ENCODE assay signal across 15 cellular contexts in the genomic region with DNA sequence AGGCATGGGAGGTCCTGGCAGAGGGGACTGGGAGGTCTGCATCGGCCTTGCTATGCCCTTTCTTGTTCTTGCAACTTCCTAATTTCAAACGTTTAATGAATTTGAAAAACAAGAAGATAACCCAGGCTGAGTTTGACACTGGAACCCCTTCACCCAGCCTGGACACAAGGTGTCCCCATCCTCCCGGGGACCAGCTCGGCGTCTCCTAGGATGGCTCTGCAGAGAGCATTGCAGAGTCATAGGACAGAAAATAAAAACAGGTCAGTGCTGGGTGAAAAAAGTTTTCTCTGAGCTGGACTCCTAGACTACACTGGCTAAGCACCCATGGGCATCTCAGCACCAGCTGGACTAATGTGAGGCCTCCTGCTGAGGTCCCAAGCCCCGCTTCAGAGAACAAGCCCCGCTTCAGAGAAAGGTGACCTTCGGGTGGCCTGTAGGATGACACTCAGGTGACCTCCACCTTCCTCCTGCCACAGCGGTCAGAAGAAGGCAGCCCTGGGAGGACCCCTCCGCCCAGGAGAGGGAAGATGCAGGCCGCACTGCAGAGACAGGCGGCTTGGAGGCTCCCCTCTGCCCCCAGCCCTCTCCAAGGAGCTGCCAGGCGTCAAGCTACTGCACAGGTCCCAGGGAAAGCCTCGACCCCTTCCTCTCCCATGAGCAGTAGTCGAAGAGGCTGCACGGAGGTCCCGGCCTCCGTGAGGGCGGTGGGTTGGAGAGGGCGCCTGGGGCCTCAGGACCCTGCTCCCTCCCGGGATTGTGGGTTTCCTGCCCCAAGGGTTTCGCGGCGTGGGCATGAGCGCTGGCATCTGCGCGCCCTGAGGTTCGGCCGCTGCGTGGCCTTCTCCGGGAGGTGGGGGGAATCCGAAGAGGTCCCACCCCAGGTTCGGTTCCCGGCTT. TPM values are rescaled to one million over a fixed set of nuclear protein-coding genes. Genes with fewer than 3 reads are reported as not detected.
DNase-seq lines count a peak whose midpoint lies in the region; ATAC-seq, FAIRE-seq and TF ChIP-seq lines count a peak whose summit lies in the region.
"Had no signal": no experiment of that assay in that cellular context is flagged by ENCODE, and none has a peak within 500 bp of the region (broad histone marks: within the 10 kb centered on the region; RNA-seq: fewer than 3 reads in every experiment).

No MANE protein-coding gene starts in this region.

- no peaks in the 10 kb centered on the region for H3K9me3 Mint-ChIP-seq in activated T-cell treated with anti-CD3 and anti-CD28 coated beads, Interleukin-2, amount 50 U/mL, for 4 hours

- no peak overlapping the region for H3K27ac ChIP-seq in hepatocyte
- H3K27ac ChIP-seq: BLaER1, heart right ventricle had no signal

- ATAC-seq in activated T-cell treated with anti-CD3 and anti-CD28 coated beads, Interleukin-2, amount 50 U/mL, for 4 hours, result no peak

- H3K27me3 ChIP-seq in hepatocyte, result peaks cover 86% of the 10 kb centered on the region

- H4K20me1 ChIP-seq in hepatocyte (ENCODE audit: insufficient read depth, poor library complexity, severe bottlenecking), result no peaks in the 10 kb centered on the region

- H3K9me2 ChIP-seq in hepatocyte (replicated peaks; ENCODE audit: insufficient read depth), result no peaks in the 10 kb centered on the region

- H3K9me3 ChIP-seq in hepatocyte (ENCODE audit: low read depth), result no peaks in the 10 kb centered on the region
- H3K9me3 ChIP-seq: BLaER1, heart right ventricle had no signal

- H3K36me3 Mint-ChIP-seq in activated T-cell treated with anti-CD3 and anti-CD28 coated beads, Interleukin-2, amount 50 U/mL, for 4 hours (ENCODE audit: insufficient read depth), result no peaks in the 10 kb centered on the region

- H2AFZ ChIP-seq in hepatocyte, result no peak overlapping the region

- peaks cover 75% of the 10 kb centered on the region for H3K27me3 Mint-ChIP-seq in activated T-cell treated with anti-CD3 and anti-CD28 coated beads, Interleukin-2, amount 50 U/mL, for 4 hours (ENCODE audit: low read depth)

- TF ChIP-seq POLR2A in GM12891 (IDR thresholded peaks at IDR 0.05; ENCODE audit: low read depth, low read length), result no peak

- peak; percentile 79 for DNase-seq in 8988T
- DNase-seq in GM12865 (ENCODE audit: low read depth), result peak; percentile 21
- peak; percentile 23 for DNase-seq in RPMI7951 (ENCODE audit: low read depth)
- no peak for DNase-seq in hepatocyte (ENCODE audit: low spot score)
- DNase-seq in activated T-cell treated with anti-CD3 and anti-CD28 coated beads, Interleukin-2, amount 50 U/mL, for 4 hours, result no peak
- DNase-seq in NCI-H526 treated with DMSO at 0.1 percent for 48 hours (lab: John Stamatoyannopoulos, UW), result no peak
- DNase-seq in GM12891 (ENCODE audit: insufficient read length, low spot score), result no peak
- no peak for DNase-seq in KG1 (lab: John Stamatoyannopoulos, UW)
- DNase-seq: effector memory CD4-positive, alpha-beta T cell; GOT3; heart right ventricle; Kasumi-1; mesenchymal stem cell had no signal

- no peak overlapping the region for H3K4me3 Mint-ChIP-seq in activated T-cell treated with anti-CD3 and anti-CD28 coated beads, Interleukin-2, amount 50 U/mL, for 4 hours

- H3K36me3 ChIP-seq in hepatocyte (replicated peaks; ENCODE audit: insufficient read depth, low read depth), result no peaks in the 10 kb centered on the region
- H3K36me3 ChIP-seq: BLaER1, heart right ventricle had no signal

- H3K4me1 Mint-ChIP-seq in activated T-cell treated with anti-CD3 and anti-CD28 coated beads, Interleukin-2, amount 50 U/mL, for 4 hours (ENCODE audit: low read depth), result peaks cover 4% of the 10 kb centered on the region

- no peaks in the 10 kb centered on the region for H3K79me2 ChIP-seq in hepatocyte

- peaks cover 6% of the 10 kb centered on the region for H3K4me1 ChIP-seq in hepatocyte (ENCODE audit: insufficient read depth)

- H3K4me2 ChIP-seq in hepatocyte, result no peak overlapping the region
- H3K4me2 ChIP-seq: BLaER1 had no signal

- TF ChIP-seq CTCF in GM12865 (IDR thresholded peaks at IDR 0.05; ENCODE audit: insufficient read depth, low read depth, low read length, missing control alignments), result no peak
- peak; percentile 19 for TF ChIP-seq CTCF in hepatocyte (IDR thresholded peaks at IDR 0.05; ENCODE audit: poor library complexity)

- no peak for FAIRE-seq in GM12891 (lab: Jason Lieb, UNC)
- FAIRE-seq: RCC 7860 had no signal

- H3K4me3 ChIP-seq in GM12865 (ENCODE audit: low read depth, low read length) (no peak overlapping the region), hepatocyte (no peak overlapping the region)
- H3K4me3 ChIP-seq: BLaER1 had no signal

- WGBS in hepatocyte (ENCODE audit: low lambda C conversion rate, missing lambda C conversion rate), result 26% methylated on average over 32 of the region's 34 CpGs

TF ChIP-seq in GM12891, 5 proteins besides CTCF, POLR2A, EP300 and RAD21:
- TF ChIP-seq POU2F2 (IDR thresholded peaks at IDR 0.05; ENCODE audit: low read depth, low read length) (no peak), POLR2AphosphoS5 (IDR thresholded peaks at IDR 0.05; ENCODE audit: low read depth, low read length) (no peak), PAX5 (IDR thresholded peaks at IDR 0.05; ENCODE audit: insufficient read depth, low read length, severe bottlenecking) (no peak), TAF1 (IDR thresholded peaks at IDR 0.05; ENCODE audit: low read depth, low read length) (no peak), SPI1 (IDR thresholded peaks at IDR 0.05; ENCODE audit: low read depth, low read length) (no peak)

RNA-seq across cellular contexts. Expression of a gene that starts 9.2 kb away (rescaled TPM):
- not detected in 2 replicates for total RNA-seq in RPMI7951 (2014; rRNA removed; shearing (Covaris generic))
- total RNA-seq in hepatocyte, result not detected in 2 replicates
- polyA plus RNA-seq in hepatocyte, result not detected in 2 replicates
- not detected for total RNA-seq in activated T-cell treated with anti-CD3 and anti-CD28 coated beads, Interleukin-2, amount 50 U/mL, for 4 hours
- polyA plus RNA-seq in GM12891 (2012; ENCODE audit: low read depth, missing spikeins), result not detected
- total RNA-seq: heart right ventricle had no signal
- polyA plus RNA-seq: heart right ventricle had no signal

Comparison
In these comparisons a context has a peak if more than half of its experiments do, and no peak if none do; other contexts are left out.
1. DNase-seq: peak in 8988T (single experiment), GM12865 (single experiment) and RPMI7951 (single experiment); none in hepatocyte (single experiment), activated T-cell treated with anti-CD3 and anti-CD28 coated beads, Interleukin-2, amount 50 U/mL, for 4 hours (single experiment), NCI-H526 treated with DMSO at 0.1 percent for 48 hours (single experiment), GM12891 (single experiment) and KG1 (single experiment).